In genomic region chr6:122323361-122323760, GRCh38 we compare ENCODE assay signal across 9 cellular contexts.
DNase-seq lines count a peak whose midpoint lies in the region; ATAC-seq and TF ChIP-seq lines count a peak whose summit lies in the region.
"Had no signal": no experiment of that assay in that cellular context is flagged by ENCODE, and none has a peak within 500 bp of the region (broad histone marks: within the 10 kb centered on the region; RNA-seq: fewer than 3 reads in every experiment).

No MANE protein-coding gene starts in this region.

- H3K9ac ChIP-seq in fibroblast of lung (ENCODE audit: insufficient read depth, low read length) (no peak overlapping the region), subcutaneous abdominal adipose tissue (ENCODE audit: low read length in 5 of 5) (no peak overlapping the region)

- H3K9me3 ChIP-seq in fibroblast of lung (ENCODE audit: control insufficient read depth, insufficient read depth, low read depth, low read length) (no peaks in the 10 kb centered on the region), subcutaneous abdominal adipose tissue (ENCODE audit: control insufficient read depth in 5 of 5, low read length in 5 of 5) (no peaks in the 10 kb centered on the region)

- H3K27me3 Mint-ChIP-seq in activated CD8-positive, alpha-beta memory T cell treated with anti-CD3 and anti-CD28 coated beads, Interleukin-2, amount 10 ng/mL, durations not matched to agents 7 days and 5 days, result peaks cover 3% of the 10 kb centered on the region

- H3K27ac ChIP-seq in fibroblast of lung (ENCODE audit: insufficient read depth, low read length), result no peak overlapping the region
- no peak overlapping the region for H3K27ac ChIP-seq in subcutaneous abdominal adipose tissue (ENCODE audit: low read depth, low read length)
- H3K27ac ChIP-seq: C4-2B had no signal

- peak overlapping the region; percentile 54 to 77 (median 60) for H3K4me3 ChIP-seq in fibroblast of lung (replicated peaks in 1 of 4; ENCODE audit: control extremely low read depth in 1 of 4, insufficient read depth in 1 of 4, low read depth in 3 of 4, low read length in 4 of 4)
- H3K4me3 ChIP-seq in subcutaneous abdominal adipose tissue (ENCODE audit: low read depth in 1 of 5, low read length in 5 of 5), result peak overlapping the region in 4 of 5 donors; percentile 51 to 68 (median 58)

- DNase-seq in activated CD8-positive, alpha-beta memory T cell treated with anti-CD3 and anti-CD28 coated beads, Interleukin-2, amount 10 ng/mL, durations not matched to agents 7 days and 5 days, result no peak
- DNase-seq in activated CD8-positive, alpha-beta memory T cell treated with anti-CD3 and anti-CD28 coated beads, Interleukin-2, amount 50 U/mL, for 48 hours, result no peak
- DNase-seq in RPMI7951 (ENCODE audit: low read depth), result peak; percentile 27
- peak in 1 of 2 donors; percentile 0 for DNase-seq in fibroblast of lung (ENCODE audit: low read depth in 2 of 2)
- no peak for DNase-seq in AG20443 (ENCODE audit: low spot score)
- DNase-seq in stimulated activated CD4-positive, alpha-beta T cell treated with anti-CD3 and anti-CD28 coated beads, Interleukin-4, amount 100 ng/mL, for 1 hour, result no peak

- no peaks in the 10 kb centered on the region for H3K9me3 Mint-ChIP-seq in activated CD8-positive, alpha-beta memory T cell treated with anti-CD3 and anti-CD28 coated beads, Interleukin-2, amount 10 ng/mL, durations not matched to agents 7 days and 5 days (ENCODE audit: low read depth)

- H4K20me1 ChIP-seq in fibroblast of lung (ENCODE audit: control insufficient read depth, extremely low read depth, insufficient read depth, low read length), result no peaks in the 10 kb centered on the region

- no peak for TF ChIP-seq CTCF in fibroblast of lung (conservative IDR thresholded peaks at IDR 0.05 in 1 of 2, IDR thresholded peaks at IDR 0.05 in 1 of 2; ENCODE audit: low read depth in 1 of 2, low read length in 2 of 2)

- H3K36me3 ChIP-seq in fibroblast of lung (ENCODE audit: control insufficient read depth, insufficient read depth, low read length), result no peaks in the 10 kb centered on the region
- H3K36me3 ChIP-seq in subcutaneous abdominal adipose tissue (ENCODE audit: control insufficient read depth in 5 of 5, insufficient read depth in 5 of 5, low read length in 5 of 5), result no peaks in the 10 kb centered on the region

- peak overlapping the region; percentile 65 for H3K4me3 Mint-ChIP-seq in activated CD8-positive, alpha-beta memory T cell treated with anti-CD3 and anti-CD28 coated beads, Interleukin-2, amount 10 ng/mL, durations not matched to agents 7 days and 5 days

- CTCF ChIA-PET in activated CD8-positive, alpha-beta memory T cell treated with anti-CD3 and anti-CD28 coated beads, Interleukin-2, amount 10 ng/mL, durations not matched to agents 7 days and 5 days (lab: Charles Lee), result interaction anchor here (1.3 to 1.6 kb wide), 2 partner anchors 14 to 152 kb away, joined by 3 to 4 read pairs; no protein-coding TSS in a partner anchor

- H3K36me3 Mint-ChIP-seq in activated CD8-positive, alpha-beta memory T cell treated with anti-CD3 and anti-CD28 coated beads, Interleukin-2, amount 10 ng/mL, durations not matched to agents 7 days and 5 days, result no peaks in the 10 kb centered on the region

- ATAC-seq in activated CD8-positive, alpha-beta memory T cell treated with anti-CD3 and anti-CD28 coated beads, Interleukin-2, amount 10 ng/mL, durations not matched to agents 7 days and 5 days, result no peak
- ATAC-seq in GM19467 (IDR thresholded peaks at IDR 0.05; ENCODE audit: unreplicated experiment), result no peak

- peak overlapping the region; percentile 80 for H2AFZ ChIP-seq in fibroblast of lung (ENCODE audit: low read length)

- H3K4me1 ChIP-seq in fibroblast of lung (ENCODE audit: control insufficient read depth, extremely low read depth, insufficient read depth, low read length) (no peaks in the 10 kb centered on the region), subcutaneous abdominal adipose tissue (ENCODE audit: control insufficient read depth in 5 of 5, insufficient read depth in 5 of 5, low read length in 5 of 5) (peaks cover 0 to 6% (median 2%) of the 10 kb centered on the region in 5 donors)

- H3K4me1 Mint-ChIP-seq in activated CD8-positive, alpha-beta memory T cell treated with anti-CD3 and anti-CD28 coated beads, Interleukin-2, amount 10 ng/mL, durations not matched to agents 7 days and 5 days, result peaks cover 8% of the 10 kb centered on the region

- H3K79me2 ChIP-seq in fibroblast of lung (ENCODE audit: control insufficient read depth, insufficient read depth, low read length), result no peaks in the 10 kb centered on the region

- H3K27ac Mint-ChIP-seq in activated CD8-positive, alpha-beta memory T cell treated with anti-CD3 and anti-CD28 coated beads, Interleukin-2, amount 10 ng/mL, durations not matched to agents 7 days and 5 days, result peak overlapping the region; percentile 49

- peak overlapping the region; percentile 78 for H3K4me2 ChIP-seq in fibroblast of lung (ENCODE audit: extremely low read depth, insufficient read depth, low read length)

- H3K27me3 ChIP-seq in fibroblast of lung (ENCODE audit: control insufficient read depth, insufficient read depth, low read length) (no peaks in the 10 kb centered on the region), subcutaneous abdominal adipose tissue (ENCODE audit: control insufficient read depth in 5 of 5, insufficient read depth in 4 of 5, low read length in 5 of 5) (no peaks in the 10 kb centered on the region)
